ENCODE assay signal across 15 cellular contexts in the genomic region with DNA sequence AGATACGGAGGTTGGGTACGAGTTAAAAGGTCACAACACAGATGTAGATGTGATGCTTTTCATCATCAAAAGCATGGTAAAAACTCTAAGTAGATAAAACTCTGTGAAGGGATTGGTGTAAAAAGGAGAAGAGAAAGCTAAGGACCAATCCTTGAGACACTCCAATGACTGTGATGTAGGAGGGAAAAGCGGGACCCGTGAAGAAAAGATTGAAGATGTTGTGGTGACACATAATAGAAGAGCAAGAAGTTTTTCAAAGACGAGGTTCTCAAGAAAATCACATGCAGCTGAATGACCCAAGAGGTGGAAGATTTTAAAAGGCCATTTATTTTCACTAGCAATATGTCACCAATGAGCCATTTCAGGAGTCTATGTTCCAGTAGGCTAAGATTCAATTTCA.
"Had no signal": no experiment of that assay in that cellular context is flagged by ENCODE, and none has a peak within 500 bp of the region (broad histone marks: within the 10 kb centered on the region; RNA-seq: fewer than 3 reads in every experiment).

No MANE protein-coding gene starts in this region.

- H3K4me3 ChIP-seq: esophagus squamous epithelium, left lung, suprapubic skin had no signal

- H3K27me3 Mint-ChIP-seq: activated naive CD8-positive, alpha-beta T cell treated with anti-CD3 and anti-CD28 coated beads, Interleukin-2, amount 10 ng/mL, durations not matched to agents 7 days and 5 days had no signal

- H3K9me3 ChIP-seq: esophagus squamous epithelium, left lung, suprapubic skin had no signal

- H3K36me3 ChIP-seq: esophagus squamous epithelium, left lung, suprapubic skin had no signal

- H3K4me3 Mint-ChIP-seq: activated T-helper 1 cell treated with anti-CD3 and anti-CD28 coated beads, Interleukin-12 subunit alpha, Interleukin-12 subunit beta, Interleukin-2, Interleukin-4 antibody, amounts not matched to agents 30 ng/mL and 10 ng/mL and 1 ng/mL, durations not matched to agents 14 hours and 24 hours and 36 hours; naive thymus-derived CD8-positive, alpha-beta T cell had no signal

- H3K36me3 Mint-ChIP-seq: naive thymus-derived CD8-positive, alpha-beta T cell had no signal

- DNase-seq: activated CD4-positive, alpha-beta T cell treated with anti-CD3 and anti-CD28 coated beads, Interleukin-2, amount 50 U/mL, for 1 hour; activated naive CD8-positive, alpha-beta T cell treated with anti-CD3 and anti-CD28 coated beads, Interleukin-2, amount 10 ng/mL, durations not matched to agents 7 days and 5 days; aorta; cortex of kidney; effector CD4-positive, alpha-beta T cell; esophagus squamous epithelium; hippocampal formation; left lung; naive thymus-derived CD8-positive, alpha-beta T cell; posterior cingulate gyrus; retina; stimulated activated naive CD4-positive, alpha-beta T cell had no signal

- FAIRE-seq: keratinocyte had no signal

- H3K27ac Mint-ChIP-seq: activated naive CD8-positive, alpha-beta T cell treated with anti-CD3 and anti-CD28 coated beads, Interleukin-2, amount 10 ng/mL, durations not matched to agents 7 days and 5 days; naive thymus-derived CD8-positive, alpha-beta T cell had no signal

- H3K4me1 ChIP-seq: esophagus squamous epithelium, left lung, suprapubic skin had no signal

- H3K9me3 Mint-ChIP-seq: activated T-helper 1 cell treated with anti-CD3 and anti-CD28 coated beads, Interleukin-12 subunit alpha, Interleukin-12 subunit beta, Interleukin-2, Interleukin-4 antibody, amounts not matched to agents 30 ng/mL and 10 ng/mL and 1 ng/mL, durations not matched to agents 14 hours and 24 hours and 36 hours; naive thymus-derived CD8-positive, alpha-beta T cell had no signal

- ATAC-seq: left lung; naive thymus-derived CD8-positive, alpha-beta T cell had no signal
